Comparison of ENCODE assay signal across 14 cellular contexts in genomic region chr9:112078432-112078831, GRCh38.
DNase-seq lines count a peak whose midpoint lies in the region; ATAC-seq and TF ChIP-seq lines count a peak whose summit lies in the region.
"Had no signal": no experiment of that assay in that cellular context is flagged by ENCODE, and none has a peak within 500 bp of the region (broad histone marks: within the 10 kb centered on the region; RNA-seq: fewer than 3 reads in every experiment).

No MANE protein-coding gene starts in this region.

- peak overlapping the region; percentile 74 for H3K27ac Mint-ChIP-seq in endothelial cell (ENCODE audit: unreplicated experiment)
- no peak overlapping the region for H3K27ac Mint-ChIP-seq in GM23338
- H3K27ac Mint-ChIP-seq: H9; stimulated activated naive CD8-positive, alpha-beta T cell treated with anti-CD3 and anti-CD28 coated beads, Interleukin-15, amount 100 ng/mL, for 72 hours had no signal

- ATAC-seq in GM18502 (IDR thresholded peaks at IDR 0.05; ENCODE audit: poor library complexity, unreplicated experiment) (peak; percentile 72), GM21619 (IDR thresholded peaks at IDR 0.05; ENCODE audit: unreplicated experiment) (peak; percentile 74), HG03565 (IDR thresholded peaks at IDR 0.05; ENCODE audit: unreplicated experiment) (peak; percentile 37), HG03039 (IDR thresholded peaks at IDR 0.05; ENCODE audit: unreplicated experiment) (no peak), GM23338 (no peak)
- ATAC-seq: stimulated activated naive CD8-positive, alpha-beta T cell treated with anti-CD3 and anti-CD28 coated beads, Interleukin-15, amount 100 ng/mL, for 72 hours had no signal

- H2AFZ ChIP-seq in GM23338 = no peak overlapping the region

- no peak overlapping the region for H3K4me3 ChIP-seq in GM23338
- H3K4me3 ChIP-seq: SK-N-MC had no signal

- H3K79me2 ChIP-seq in GM23338 (replicated peaks; ENCODE audit: insufficient read depth) = no peaks in the 10 kb centered on the region

- 0 out of 2 replicates have a peak, but pooled peaks cover 3% of the 10 kb centered on the region for H3F3A ChIP-seq in GM23338 (replicated peaks; ENCODE audit: low read depth)

- H3K4me1 Mint-ChIP-seq in endothelial cell (ENCODE audit: unreplicated experiment) (peaks cover 26% of the 10 kb centered on the region), GM23338 (peaks cover 9% of the 10 kb centered on the region)

- H3K36me3 Mint-ChIP-seq in endothelial cell (ENCODE audit: low read depth, unreplicated experiment) = no peaks in the 10 kb centered on the region
- 0 out of 3 replicates have a peak, but pooled peaks cover 3% of the 10 kb centered on the region for H3K36me3 Mint-ChIP-seq in GM23338 (ENCODE audit: low read depth)

- no peaks in the 10 kb centered on the region for H3K27me3 ChIP-seq in GM23338 (ENCODE audit: insufficient read depth)

- no peaks in the 10 kb centered on the region; the same call in 1 of the 2 replicates for H4K20me1 ChIP-seq in GM23338 (replicated peaks; ENCODE audit: insufficient read depth)

- no peak overlapping the region for H3K27ac ChIP-seq in GM23338 (ENCODE audit: low read depth)
- H3K27ac ChIP-seq: C4-2B, SK-N-MC had no signal

- H3K27me3 Mint-ChIP-seq in endothelial cell (ENCODE audit: unreplicated experiment) (peaks cover 3% of the 10 kb centered on the region), GM23338 (ENCODE audit: insufficient read depth, low read depth, poor library complexity) (peaks cover 8% of the 10 kb centered on the region)
- H3K27me3 Mint-ChIP-seq: stimulated activated naive CD8-positive, alpha-beta T cell treated with anti-CD3 and anti-CD28 coated beads, Interleukin-15, amount 100 ng/mL, for 72 hours had no signal

- H3K9me2 ChIP-seq in GM23338 (ENCODE audit: insufficient read depth) = no peaks in the 10 kb centered on the region

- H3K4me2 ChIP-seq in GM23338 = no peak overlapping the region

- no peak overlapping the region for H3K4me3 Mint-ChIP-seq in endothelial cell (ENCODE audit: unreplicated experiment)
- H3K4me3 Mint-ChIP-seq in GM23338 = no peak overlapping the region
- H3K4me3 Mint-ChIP-seq: H9; stimulated activated naive CD8-positive, alpha-beta T cell treated with anti-CD3 and anti-CD28 coated beads, Interleukin-15, amount 100 ng/mL, for 72 hours had no signal

- TF ChIP-seq CTCF in endothelial cell (IDR thresholded peaks at IDR 0.05; ENCODE audit: unreplicated experiment) (no peak), GM23338 (conservative IDR thresholded peaks at IDR 0.05; ENCODE audit: low read depth in 2 of 2) (no peak)

- no peaks in the 10 kb centered on the region; the same call in 1 of the 2 replicates for H3K4me1 ChIP-seq in GM23338 (ENCODE audit: insufficient read depth)

- DNase-seq in endothelial cell (ENCODE audit: low spot score) (no peak), GM23338 (ENCODE audit: low spot score) (no peak), NCI-H446 (lab: John Stamatoyannopoulos, UW) (no peak), NCI-H187 (lab: John Stamatoyannopoulos, UW) (no peak)
- DNase-seq: amygdala; H9; NCI-H2227 treated with DMSO at 0.1 percent for 48 hours; stimulated activated naive CD8-positive, alpha-beta T cell treated with anti-CD3 and anti-CD28 coated beads, Interleukin-15, amount 100 ng/mL, for 72 hours had no signal

- no peaks in the 10 kb centered on the region for H3K36me3 ChIP-seq in GM23338 (ENCODE audit: insufficient read depth)

- no peaks in the 10 kb centered on the region for H3K9me3 Mint-ChIP-seq in endothelial cell (ENCODE audit: unreplicated experiment)
- H3K9me3 Mint-ChIP-seq in GM23338 = peaks cover 3% of the 10 kb centered on the region; the same call in 2 of the 3 replicates
- H3K9me3 Mint-ChIP-seq: stimulated activated naive CD8-positive, alpha-beta T cell treated with anti-CD3 and anti-CD28 coated beads, Interleukin-15, amount 100 ng/mL, for 72 hours had no signal

TF ChIP-seq in GM23338, 12 proteins besides CTCF, POLR2A, EP300 and RAD21:
- TF ChIP-seq ZNF114 (CRISPR knock-in tag; IDR thresholded peaks at IDR 0.05) (no peak), POLR2AphosphoS5 (IDR thresholded peaks at IDR 0.05; ENCODE audit: low read depth) (no peak), NANOG (IDR thresholded peaks at IDR 0.05; ENCODE audit: borderline replicate concordance) (no peak), EZH2 (IDR thresholded peaks at IDR 0.05; ENCODE audit: low read depth, unreplicated experiment) (no peak), CREB1 (CRISPR knock-in tag; IDR thresholded peaks at IDR 0.05; ENCODE audit: low read depth) (no peak), ZNF462 (CRISPR knock-in tag; IDR thresholded peaks at IDR 0.05) (no peak), JUNB (IDR thresholded peaks at IDR 0.05; ENCODE audit: unreplicated experiment) (no peak), STAT1 (IDR thresholded peaks at IDR 0.05; ENCODE audit: unreplicated experiment) (no peak), EZH2phosphoT487 (IDR thresholded peaks at IDR 0.05; ENCODE audit: unreplicated experiment) (no peak)

Comparison
In these comparisons a context has a peak if more than half of its experiments do, and no peak if none do; other contexts are left out.
1. ATAC-seq: peak in GM18502 (single experiment), GM21619 (single experiment) and HG03565 (single experiment); none in HG03039 (single experiment) and GM23338 (single experiment).